8 cellular contexts compared by ENCODE assay signal in genomic region chr1:172443666-172444453, GRCh38. TPM values are rescaled to one million over a fixed set of nuclear protein-coding genes. Genes with fewer than 3 reads are reported as not detected.
DNase-seq lines count a peak whose midpoint lies in the region; ATAC-seq and TF ChIP-seq lines count a peak whose summit lies in the region.

Gene PIGC, minus strand, starts transcription at chr1:172444069. Its CDS starts 1,447 bp downstream, at chr1:172442622.

- no peaks in the 10 kb centered on the region for H3K36me3 ChIP-seq in GM23338 (ENCODE audit: insufficient read depth)

- H3K4me3 Mint-ChIP-seq in GM23338, result peak within 1 kb of the TSS; percentile 90
- peak within 1 kb of the TSS; percentile 93 for H3K4me3 Mint-ChIP-seq in natural killer cell treated with Interleukin-12 subunit alpha and Interleukin-12 subunit beta and Interleukin-15 and Interleukin-18, amount 100 ng/mL, for 72 hours

- peaks cover 17% of the 10 kb centered on the region for H3K79me2 ChIP-seq in GM23338 (replicated peaks; ENCODE audit: insufficient read depth)

- H2AFZ ChIP-seq in GM23338, result peak within 1 kb of the TSS; percentile 85

- no peak within 1 kb of the TSS for H3K27ac ChIP-seq in GM23338 (ENCODE audit: low read depth)

- peak within 1 kb of the TSS; percentile 87 for H3K4me3 ChIP-seq in GM23338
- peak within 1 kb of the TSS; percentile 86 for H3K4me3 ChIP-seq in fibroblast of pulmonary artery (replicated peaks; ENCODE audit: low read depth, low read length)

- peaks cover 5% of the 10 kb centered on the region for H3K27me3 Mint-ChIP-seq in GM23338 (ENCODE audit: insufficient read depth, low read depth, poor library complexity)
- no peaks in the 10 kb centered on the region for H3K27me3 Mint-ChIP-seq in natural killer cell treated with Interleukin-12 subunit alpha and Interleukin-12 subunit beta and Interleukin-15 and Interleukin-18, amount 100 ng/mL, for 72 hours

- no peaks in the 10 kb centered on the region for H3F3A ChIP-seq in GM23338 (replicated peaks; ENCODE audit: low read depth)

- peaks cover 6% of the 10 kb centered on the region; the same call in 1 of the 2 replicates for H3K4me1 ChIP-seq in GM23338 (ENCODE audit: insufficient read depth)

- H3K4me2 ChIP-seq in GM23338, result peak within 1 kb of the TSS; percentile 75

- DNase-seq in EL (peak; percentile 88), GM23338 (ENCODE audit: low spot score) (peak; percentile 97), RPMI8226 (peak; percentile 96), fibroblast of pulmonary artery (ENCODE audit: low read depth) (peak; percentile 89)
- peak; percentile 80 to 86 for DNase-seq in activated T-helper 1 cell treated with anti-CD3 and anti-CD28 coated beads, Interleukin-2, amount 50 U/mL, for 16 hours (ENCODE audit: low read depth in 1 of 2, low spot score in 1 of 2)
- DNase-seq in natural killer cell treated with Interleukin-12 subunit alpha and Interleukin-12 subunit beta and Interleukin-15 and Interleukin-18, amount 100 ng/mL, for 72 hours (ENCODE audit: low spot score), result peak; percentile 93
- peak; percentile 95 for DNase-seq in stimulated activated naive CD8-positive, alpha-beta T cell treated with anti-CD3 and anti-CD28 coated beads, Interleukin-15, Interleukin-2, amounts not matched to agents 100 U/mL and 50 U/mL, for 24 hours

- no peaks in the 10 kb centered on the region for H3K9me2 ChIP-seq in GM23338 (ENCODE audit: insufficient read depth)

- peaks cover 5% of the 10 kb centered on the region; the same call in 2 of the 3 replicates for H3K4me1 Mint-ChIP-seq in GM23338
- peaks cover 31 to 36% of the 10 kb centered on the region in 2 donors for H3K4me1 Mint-ChIP-seq in natural killer cell treated with Interleukin-12 subunit alpha and Interleukin-12 subunit beta and Interleukin-15 and Interleukin-18, amount 100 ng/mL, for 72 hours (ENCODE audit: low read depth in 2 of 2)

- peak; percentile 81 to 93 for TF ChIP-seq CTCF in GM23338 (conservative IDR thresholded peaks at IDR 0.05; ENCODE audit: low read depth in 2 of 2)
- TF ChIP-seq CTCF in LNCAP (IDR thresholded peaks at IDR 0.05), result peak; percentile 95
- TF ChIP-seq CTCF in fibroblast of pulmonary artery (IDR thresholded peaks at IDR 0.05; ENCODE audit: low read length, missing control alignments), result peak; percentile 85

- peaks cover 13% of the 10 kb centered on the region for H3K36me3 Mint-ChIP-seq in GM23338 (ENCODE audit: low read depth)
- peaks cover 13% of the 10 kb centered on the region for H3K36me3 Mint-ChIP-seq in natural killer cell treated with Interleukin-12 subunit alpha and Interleukin-12 subunit beta and Interleukin-15 and Interleukin-18, amount 100 ng/mL, for 72 hours

- H3K27me3 ChIP-seq in GM23338 (ENCODE audit: insufficient read depth), result no peaks in the 10 kb centered on the region

- no peaks in the 10 kb centered on the region for H4K20me1 ChIP-seq in GM23338 (replicated peaks; ENCODE audit: insufficient read depth)

- no peaks in the 10 kb centered on the region for H3K9me3 Mint-ChIP-seq in GM23338
- H3K9me3 Mint-ChIP-seq in natural killer cell treated with Interleukin-12 subunit alpha and Interleukin-12 subunit beta and Interleukin-15 and Interleukin-18, amount 100 ng/mL, for 72 hours, result no peaks in the 10 kb centered on the region

- ATAC-seq in GM23338, result peak; percentile 99
- ATAC-seq in natural killer cell treated with Interleukin-12 subunit alpha and Interleukin-12 subunit beta and Interleukin-15 and Interleukin-18, amount 100 ng/mL, for 72 hours, result peak; percentile 98 to 99
- ATAC-seq in stimulated activated naive CD8-positive, alpha-beta T cell treated with anti-CD3 and anti-CD28 coated beads, Interleukin-15, Interleukin-2, amounts not matched to agents 100 U/mL and 50 U/mL, for 24 hours, result peak; percentile 100

- peak within 1 kb of the TSS; percentile 84 for H3K27ac Mint-ChIP-seq in GM23338
- peak within 1 kb of the TSS; percentile 90 to 95 for H3K27ac Mint-ChIP-seq in natural killer cell treated with Interleukin-12 subunit alpha and Interleukin-12 subunit beta and Interleukin-15 and Interleukin-18, amount 100 ng/mL, for 72 hours

TF ChIP-seq in GM23338, 12 proteins besides CTCF, POLR2A, EP300 and RAD21 (continues in another document):
- TF ChIP-seq JUNB (IDR thresholded peaks at IDR 0.05; ENCODE audit: unreplicated experiment) (no peak), REST (IDR thresholded peaks at IDR 0.05; ENCODE audit: unreplicated experiment) (no peak), ETS1 (IDR thresholded peaks at IDR 0.05) (peak; percentile 27; the same call in 1 of the 2 replicates), CREB1 (CRISPR knock-in tag; IDR thresholded peaks at IDR 0.05; ENCODE audit: low read depth) (peak; percentile 50), NANOG (IDR thresholded peaks at IDR 0.05; ENCODE audit: borderline replicate concordance) (no peak), POLR2AphosphoS5 (IDR thresholded peaks at IDR 0.05; ENCODE audit: low read depth) (peak; percentile 70)

RNA-seq across cellular contexts. Expression of gene PIGC, which starts in this region (rescaled TPM):
- 22.5 and 25.2 TPM in 2 replicates for total RNA-seq in GM23338 (2014; rRNA removed; shearing (Covaris generic))
- 24.3 and 28.1 TPM in 2 replicates for polyA plus RNA-seq in GM23338 (2016; fragmentation: Nextera tagmentation; extraction: Ambion mirVana)
- total RNA-seq in natural killer cell treated with Interleukin-12 subunit alpha and Interleukin-12 subunit beta and Interleukin-15 and Interleukin-18, amount 100 ng/mL, for 72 hours, result 10 to 100 TPM; 22.4 to 27.0 TPM
